In genomic region chr14:20384886-20385285, GRCh38 we compare ENCODE assay signal across 30 cellular contexts.
"Had no signal": no experiment of that assay in that cellular context is flagged by ENCODE, and none has a peak within 500 bp of the region (broad histone marks: within the 10 kb centered on the region; RNA-seq: fewer than 3 reads in every experiment).

No MANE protein-coding gene starts in this region.

- H3K4me1 Mint-ChIP-seq: activated naive CD4-positive, alpha-beta T cell treated with anti-CD3 and anti-CD28 coated beads, Interleukin-2, amount 10 ng/mL, durations not matched to agents 7 days and 5 days; activated naive CD8-positive, alpha-beta T cell treated with anti-CD3 and anti-CD28 coated beads for 36 hours had no signal

- H3K27ac ChIP-seq: adrenal gland, body of pancreas, colonic mucosa, gastrocnemius medialis, heart left ventricle, WERI-Rb-1 had no signal

- DNase-seq: activated B cell treated with CpG ODN at 0.5 μM for 24 hours; activated CD4-positive, alpha-beta T cell treated with anti-CD3 and anti-CD28 coated beads for 48 hours; activated CD4-positive, alpha-beta T cell treated with anti-CD3 and anti-CD28 coated beads, Interleukin-2, amount 50 U/mL, for 1 hour; activated CD4-positive, alpha-beta T cell treated with anti-CD3 and anti-CD28 coated beads, Interleukin-2, amount 50 U/mL, for 48 hours; activated CD8-positive, alpha-beta memory T cell treated with anti-CD3 and anti-CD28 coated beads for 24 hours; activated CD8-positive, alpha-beta T cell treated with anti-CD3 and anti-CD28 coated beads for 36 hours; activated gamma-delta T cell; activated naive CD4-positive, alpha-beta T cell; activated naive CD4-positive, alpha-beta T cell treated with anti-CD3 and anti-CD28 coated beads, Interleukin-2, amount 10 ng/mL, durations not matched to agents 7 days and 5 days; activated naive CD8-positive, alpha-beta T cell treated with anti-CD3 and anti-CD28 coated beads for 36 hours; activated naive CD8-positive, alpha-beta T cell treated with anti-CD3 and anti-CD28 coated beads, Interleukin-2, amount 50 U/mL, for 24 hours; activated T-cell treated with anti-CD3 and anti-CD28 coated beads, Interleukin-2, amount 50 U/mL, for 1 hour; activated T-cell treated with anti-CD3 and anti-CD28 coated beads, Interleukin-2, amount 50 U/mL, for 72 hours; adrenal gland; amygdala; aorta; body of pancreas; central memory CD4-positive, alpha-beta T cell; cerebellar nuclear complex; colonic mucosa; effector CD8-positive, alpha-beta T cell; foreskin fibroblast; gastrocnemius medialis; glutamatergic neuron; heart left ventricle; T-helper 1 cell; T-helper 17 cell; T1000; WERI-Rb-1 had no signal

- H3K9me3 ChIP-seq: adrenal gland, body of pancreas, colonic mucosa, gastrocnemius medialis, heart left ventricle had no signal

- H3K27ac Mint-ChIP-seq: activated B cell treated with CpG ODN at 0.5 μM for 24 hours; activated CD8-positive, alpha-beta T cell treated with anti-CD3 and anti-CD28 coated beads for 36 hours; activated naive CD4-positive, alpha-beta T cell treated with anti-CD3 and anti-CD28 coated beads, Interleukin-2, amount 10 ng/mL, durations not matched to agents 7 days and 5 days; activated naive CD8-positive, alpha-beta T cell treated with anti-CD3 and anti-CD28 coated beads for 36 hours; activated naive CD8-positive, alpha-beta T cell treated with anti-CD3 and anti-CD28 coated beads, Interleukin-2, amount 50 U/mL, for 24 hours; activated T-cell treated with anti-CD3 and anti-CD28 coated beads, Interleukin-2, amount 50 U/mL, for 72 hours had no signal

- H3K9me3 Mint-ChIP-seq: activated B cell treated with CpG ODN at 0.5 μM for 24 hours; activated CD8-positive, alpha-beta T cell treated with anti-CD3 and anti-CD28 coated beads for 36 hours; activated naive CD4-positive, alpha-beta T cell treated with anti-CD3 and anti-CD28 coated beads, Interleukin-2, amount 10 ng/mL, durations not matched to agents 7 days and 5 days; activated naive CD8-positive, alpha-beta T cell treated with anti-CD3 and anti-CD28 coated beads for 36 hours; activated naive CD8-positive, alpha-beta T cell treated with anti-CD3 and anti-CD28 coated beads, Interleukin-2, amount 50 U/mL, for 24 hours; activated T-cell treated with anti-CD3 and anti-CD28 coated beads, Interleukin-2, amount 50 U/mL, for 72 hours; T-helper 2 cell treated with Interferon-gamma antibody and Interleukin-4, amounts not matched to agents 5 μg/mL and 100 μg/mL, for 36 hours had no signal

- H3K4me1 ChIP-seq: adrenal gland, body of pancreas, colonic mucosa, gastrocnemius medialis, heart left ventricle had no signal

- H3K27me3 Mint-ChIP-seq: activated B cell treated with CpG ODN at 0.5 μM for 24 hours; activated CD8-positive, alpha-beta T cell treated with anti-CD3 and anti-CD28 coated beads for 36 hours; activated naive CD4-positive, alpha-beta T cell treated with anti-CD3 and anti-CD28 coated beads, Interleukin-2, amount 10 ng/mL, durations not matched to agents 7 days and 5 days; activated naive CD8-positive, alpha-beta T cell treated with anti-CD3 and anti-CD28 coated beads for 36 hours; activated naive CD8-positive, alpha-beta T cell treated with anti-CD3 and anti-CD28 coated beads, Interleukin-2, amount 50 U/mL, for 24 hours; T-helper 17 cell had no signal

- H3K4me3 ChIP-seq: adrenal gland, body of pancreas, colonic mucosa, gastrocnemius medialis, heart left ventricle had no signal

- H3K27me3 ChIP-seq: adrenal gland, body of pancreas, colonic mucosa, gastrocnemius medialis, heart left ventricle had no signal

- H3K4me3 Mint-ChIP-seq: activated B cell treated with CpG ODN at 0.5 μM for 24 hours; activated CD8-positive, alpha-beta T cell treated with anti-CD3 and anti-CD28 coated beads for 36 hours; activated naive CD4-positive, alpha-beta T cell treated with anti-CD3 and anti-CD28 coated beads, Interleukin-2, amount 10 ng/mL, durations not matched to agents 7 days and 5 days; activated naive CD8-positive, alpha-beta T cell treated with anti-CD3 and anti-CD28 coated beads for 36 hours; activated naive CD8-positive, alpha-beta T cell treated with anti-CD3 and anti-CD28 coated beads, Interleukin-2, amount 50 U/mL, for 24 hours; activated T-cell treated with anti-CD3 and anti-CD28 coated beads, Interleukin-2, amount 50 U/mL, for 72 hours; T-helper 17 cell; T-helper 2 cell treated with Interferon-gamma antibody and Interleukin-4, amounts not matched to agents 5 μg/mL and 100 μg/mL, for 36 hours had no signal
